ENCODE assay signal across 1 cellular context in genomic region chr17:69452664-69453260, GRCh38.
TF ChIP-seq lines count a peak whose summit lies in the region.

No MANE protein-coding gene starts in this region.

TF ChIP-seq in GM23338, 12 proteins besides CTCF, POLR2A, EP300 and RAD21 (continued from another document):
- TF ChIP-seq CREB1 (CRISPR knock-in tag; IDR thresholded peaks at IDR 0.05; ENCODE audit: low read depth) (no peak), ZNF462 (CRISPR knock-in tag; IDR thresholded peaks at IDR 0.05) (no peak), EZH2phosphoT487 (IDR thresholded peaks at IDR 0.05; ENCODE audit: unreplicated experiment) (no peak), POLR2AphosphoS5 (IDR thresholded peaks at IDR 0.05; ENCODE audit: low read depth) (no peak), ZNF114 (CRISPR knock-in tag; IDR thresholded peaks at IDR 0.05) (no peak)
